ENCODE assay signal across 1 cellular context in genomic region chr4:24440765-24441164, GRCh38.
TF ChIP-seq lines count a peak whose summit lies in the region.

No MANE protein-coding gene starts in this region.

TF ChIP-seq in SK-N-SH treated with all-trans-retinoic acid at 6 μM for 48 hours, 23 proteins besides CTCF, POLR2A, EP300 and RAD21 (continued from another document):
- no peak for TF ChIP-seq CREB5 (CRISPR knock-in tag; IDR thresholded peaks at IDR 0.05; ENCODE audit: low read depth)
- no peak for TF ChIP-seq POU6F1 (CRISPR knock-in tag; IDR thresholded peaks at IDR 0.05; ENCODE audit: borderline replicate concordance, low read depth)
- no peak for TF ChIP-seq TCF4 (CRISPR knock-in tag; IDR thresholded peaks at IDR 0.05; ENCODE audit: borderline replicate concordance)
- no peak for TF ChIP-seq GLIS3 (CRISPR knock-in tag; IDR thresholded peaks at IDR 0.05)
